In genomic region chr19:18361646-18362045, GRCh38 we compare ENCODE assay signal across 16 cellular contexts. TPM values are rescaled to one million over a fixed set of nuclear protein-coding genes. Genes with fewer than 3 reads are reported as not detected.
A peak's percentile ranks its signal among the peaks of the same experiment; 100 is the strongest.
DNase-seq lines count a peak whose midpoint lies in the region; ATAC-seq, FAIRE-seq and TF ChIP-seq lines count a peak whose summit lies in the region.
"Had no signal": no experiment of that assay in that cellular context is flagged by ENCODE, and none has a peak within 500 bp of the region (broad histone marks: within the 10 kb centered on the region; RNA-seq: fewer than 3 reads in every experiment).

No MANE protein-coding gene starts in this region.

- H4K20me1 ChIP-seq in osteoblast (ENCODE audit: insufficient read depth, low read length), result no peaks in the 10 kb centered on the region

- TF ChIP-seq RAD21 in A549 (conservative IDR thresholded peaks at IDR 0.05 in 1 of 2, IDR thresholded peaks at IDR 0.05 in 1 of 2), result no peak

- H3K27me3 ChIP-seq in Panc1 (ENCODE audit: control insufficient read depth, insufficient read depth, low read length) (no peaks in the 10 kb centered on the region), osteoblast (ENCODE audit: insufficient read depth, low read length) (no peaks in the 10 kb centered on the region)

- no peak overlapping the region for H2AFZ ChIP-seq in osteoblast (ENCODE audit: low read length)

- ATAC-seq in A549 (no peak), Panc1 (no peak), HG02870 (IDR thresholded peaks at IDR 0.05; ENCODE audit: unreplicated experiment) (no peak)

- WGBS in A549 (ENCODE audit: missing lambda C conversion rate), result 91% methylated on average over 8 of the region's 8 CpGs

- no peaks in the 10 kb centered on the region for H3K36me3 ChIP-seq in Panc1 (ENCODE audit: control insufficient read depth, insufficient read depth, low read length)
- peaks cover 16% of the 10 kb centered on the region for H3K36me3 ChIP-seq in osteoblast (ENCODE audit: insufficient read depth, low read length)

- in situ Hi-C loops in Panc1 (cut with HindIII; ENCODE audit: low pct_unique_long_range_greater_than_20kb, low sequenced_read_pairs), result no loop called here

- TF ChIP-seq CTCF in A549 (IDR thresholded peaks at IDR 0.05), result no peak
- no peak for TF ChIP-seq CTCF in Panc1 (IDR thresholded peaks at IDR 0.05)
- no peak for TF ChIP-seq CTCF in fibroblast of villous mesenchyme (IDR thresholded peaks at IDR 0.05; ENCODE audit: insufficient read depth, low read depth, low read length)
- TF ChIP-seq CTCF in osteoblast (IDR thresholded peaks at IDR 0.05; ENCODE audit: extremely low read depth, low read depth, low read length), result no peak

- H3K27ac ChIP-seq in A549 (peak overlapping the region; percentile 0 to 99; a peak in 4 of 6 replicates), Panc1 (ENCODE audit: low read length) (peak overlapping the region; percentile 83; the same call in 1 of the 2 replicates), osteoblast (ENCODE audit: low read depth, low read length) (no peak overlapping the region)

- H3K79me2 ChIP-seq in osteoblast (ENCODE audit: insufficient read depth, low read length), result no peaks in the 10 kb centered on the region

- no peak for TF ChIP-seq EP300 in A549 (IDR thresholded peaks at IDR 0.05)

- H3K4me3 ChIP-seq in A549 (no peak overlapping the region), Panc1 (ENCODE audit: low read depth in 2 of 2, low read length in 2 of 2) (no peak overlapping the region), fibroblast of villous mesenchyme (ENCODE audit: low read depth, low read length) (no peak overlapping the region), osteoblast (ENCODE audit: insufficient read depth, low read length) (no peak overlapping the region)

- H3K4me1 ChIP-seq in A549 (peaks cover 27% of the 10 kb centered on the region), Panc1 (ENCODE audit: control insufficient read depth, insufficient read depth, low read length) (peaks cover 23% of the 10 kb centered on the region), osteoblast (ENCODE audit: insufficient read depth, low read length) (peaks cover 19% of the 10 kb centered on the region)

- CTCF ChIA-PET in A549 (lab: Yijun Ruan, JAX), result interaction anchor here (2.9 to 8.1 kb wide), 3 partner anchors 12 to 49 kb away, joined by 24 to 66 read pairs (median 37); no protein-coding TSS in a partner anchor
- CTCF ChIA-PET in Panc1 (lab: Charles Lee), result no interaction called here

- POLR2A ChIA-PET in A549 (lab: Yijun Ruan, JAX), result interaction anchor here (1.0 kb wide), 1 partner anchor 13 kb away, joined by 4 read pairs; no protein-coding TSS in a partner anchor
- POLR2A ChIA-PET in Panc1 (lab: Charles Lee), result no interaction called here

- H3K9me3 ChIP-seq in A549 (peaks cover 4% of the 10 kb centered on the region; the same call in 1 of the 3 replicates), Panc1 (ENCODE audit: control insufficient read depth, insufficient read depth, low read depth, low read length) (no peaks in the 10 kb centered on the region), osteoblast (ENCODE audit: low read depth, low read length) (peaks cover 3% of the 10 kb centered on the region)

- FAIRE-seq in A549 (lab: Jason Lieb, UNC), result no peak

- intact Hi-C loops in Panc1 (cut with micrococcal nuclease; ENCODE audit: unreplicated experiment), result no loop called here

- H3K4me2 ChIP-seq in A549, result no peak overlapping the region
- no peak overlapping the region for H3K4me2 ChIP-seq in osteoblast (ENCODE audit: insufficient read depth, low read length)

- DNase-seq in A549 (ENCODE audit: low read depth in 1 of 2, low spot score in 1 of 2) (no peak), Panc1 (ENCODE audit: low read depth, low spot score) (no peak), fibroblast of villous mesenchyme (ENCODE audit: low read depth) (peak; percentile 65), osteoblast (ENCODE audit: insufficient read length, low spot score, missing footprints) (no peak), DMS79 treated with DMSO at 0.1 percent for 48 hours (lab: John Stamatoyannopoulos, UW) (no peak)
- DNase-seq: COR-L47, DMS153, H7, Kasumi-1, NCI-H1436 treated with DMSO at 0.1 percent for 48 hours, NCI-H2081, NCI-H510A treated with DMSO at 0.1 percent for 48 hours, SIG-M5 had no signal

- BruUV-seq in Panc1 (replicated peaks; lab: Mats Ljungman, UMichigan), result no TSS peak

- TF ChIP-seq POLR2A in A549 (IDR thresholded peaks at IDR 0.05; ENCODE audit: low read length), result no peak

TF ChIP-seq in A549, 52 proteins besides CTCF, POLR2A, EP300 and RAD21:
- TF ChIP-seq HEYL (CRISPR knock-in tag; IDR thresholded peaks at IDR 0.05), result no peak
- no peak for TF ChIP-seq GATA3 (IDR thresholded peaks at IDR 0.05; ENCODE audit: borderline replicate concordance)
- no peak for TF ChIP-seq ZSCAN20 (CRISPR knock-in tag; IDR thresholded peaks at IDR 0.05)

RNA-seq across cellular contexts. Expression of gene PGPEP1, which starts 21.2 kb away (rescaled TPM):
- polyA plus RNA-seq in A549 (2011; rRNA removed), result 7.1 and 8.6 TPM in 2 replicates
- 2.4 and 3.9 TPM in 2 replicates for polyA plus RNA-seq in A549 (2012; cell fraction: cytosol; rRNA removed)
- 2.9 and 3.5 TPM in 2 replicates for polyA plus RNA-seq in A549 (2012; cell fraction: nucleus; rRNA removed)
- polyA plus RNA-seq in A549 (2017; fragmentation: RNase III; extraction: RNeasy Plus Mini Kit Qiagen cat#74134 plus additional on column Dnase treatment), result 4.5 to 5.9 TPM (median 5.3 TPM) in 3 replicates
- polyA minus RNA-seq in A549 (2011; rRNA and poly(A)+ RNA removed), result 23.2 and 30.1 TPM in 2 replicates
- 36.3 TPM for total RNA-seq in Panc1 (2021; ENCODE audit: unreplicated experiment)
- 24.0 TPM for polyA plus RNA-seq in Panc1 (2012; ENCODE audit: insufficient read length)
- total RNA-seq in fibroblast of villous mesenchyme, result 24.8 and 29.8 TPM in 2 replicates
- 31.1 and 56.3 TPM in 2 replicates for total RNA-seq in osteoblast

RNA-seq across cellular contexts. Expression of gene GDF15, which starts 24.3 kb away (rescaled TPM):
- polyA plus RNA-seq in A549 (2011; rRNA removed) (67.8 and 78.5 TPM in 2 replicates), A549 (2017; fragmentation: RNase III; extraction: RNeasy Plus Mini Kit Qiagen cat#74134 plus additional on column Dnase treatment) (53.4 to 58.4 TPM (median 56.9 TPM) in 3 replicates)
- polyA plus RNA-seq in A549 (2012; cell fraction: cytosol; rRNA removed), result 120 and 188 TPM in 2 replicates
- polyA plus RNA-seq in A549 (2012; cell fraction: nucleus; rRNA removed), result 132 and 182 TPM in 2 replicates
- polyA minus RNA-seq in A549 (2011; rRNA and poly(A)+ RNA removed), result 33.4 and 59.6 TPM in 2 replicates
- total RNA-seq in Panc1 (2021; ENCODE audit: unreplicated experiment) (335 TPM), fibroblast of villous mesenchyme (28.9 and 49.9 TPM in 2 replicates), osteoblast (61.6 and 74.2 TPM in 2 replicates)
- polyA plus RNA-seq in Panc1 (2012; ENCODE audit: insufficient read length), result 712 TPM
- polyA plus RNA-seq: CD14-positive monocyte had no signal

RNA-seq across cellular contexts. Expression of gene LRRC25, which starts 35.8 kb away (rescaled TPM):
- polyA plus RNA-seq in A549 (2011; rRNA removed), result not detected in 2 replicates
- not detected in 2 replicates for polyA plus RNA-seq in A549 (2012; cell fraction: cytosol; rRNA removed)
- not detected in 2 replicates for polyA plus RNA-seq in A549 (2012; cell fraction: nucleus; rRNA removed)
- not detected in 3 replicates for polyA plus RNA-seq in A549 (2017; fragmentation: RNase III; extraction: RNeasy Plus Mini Kit Qiagen cat#74134 plus additional on column Dnase treatment)
- polyA minus RNA-seq in A549 (2011; rRNA and poly(A)+ RNA removed), result not detected in 2 replicates
- total RNA-seq in Panc1 (2021; ENCODE audit: unreplicated experiment), result 0.15 TPM
- 0.15 TPM for polyA plus RNA-seq in Panc1 (2012; ENCODE audit: insufficient read length)
- under 0.01 TPM in 1 of 2 replicates, not detected in the other for total RNA-seq in fibroblast of villous mesenchyme
- total RNA-seq in osteoblast, result 0.88 and 1.1 TPM in 2 replicates
- total RNA-seq: A172 had no signal

RNA-seq across cellular contexts. Expression of gene LSM4, which starts 38.8 kb away (rescaled TPM):
- 106 and 154 TPM in 2 replicates for polyA plus RNA-seq in A549 (2011; rRNA removed)
- polyA plus RNA-seq in A549 (2012; cell fraction: cytosol; rRNA removed), result 311 and 362 TPM in 2 replicates
- polyA plus RNA-seq in A549 (2012; cell fraction: nucleus; rRNA removed), result 158 and 166 TPM in 2 replicates
- 169 to 180 TPM (median 171 TPM) in 3 replicates for polyA plus RNA-seq in A549 (2017; fragmentation: RNase III; extraction: RNeasy Plus Mini Kit Qiagen cat#74134 plus additional on column Dnase treatment)
- polyA minus RNA-seq in A549 (2011; rRNA and poly(A)+ RNA removed), result 51.2 and 54.0 TPM in 2 replicates
- total RNA-seq in Panc1 (2021; ENCODE audit: unreplicated experiment), result 209 TPM
- 226 TPM for polyA plus RNA-seq in Panc1 (2012; ENCODE audit: insufficient read length)
- 131 and 143 TPM in 2 replicates for total RNA-seq in fibroblast of villous mesenchyme
- 74.3 and 74.6 TPM in 2 replicates for total RNA-seq in osteoblast

RNA-seq across cellular contexts. Expression of gene SSBP4, which starts 57.6 kb away (rescaled TPM):
- polyA plus RNA-seq in A549 (2011; rRNA removed), result 5.4 and 6.9 TPM in 2 replicates
- polyA plus RNA-seq in A549 (2012; cell fraction: cytosol; rRNA removed), result 28.5 and 47.8 TPM in 2 replicates
- polyA plus RNA-seq in A549 (2012; cell fraction: nucleus; rRNA removed), result 69.4 and 124 TPM in 2 replicates
- 37.8 to 43.2 TPM (median 41.5 TPM) in 3 replicates for polyA plus RNA-seq in A549 (2017; fragmentation: RNase III; extraction: RNeasy Plus Mini Kit Qiagen cat#74134 plus additional on column Dnase treatment)
- polyA minus RNA-seq in A549 (2011; rRNA and poly(A)+ RNA removed), result 5.0 and 10.7 TPM in 2 replicates
- total RNA-seq in Panc1 (2021; ENCODE audit: unreplicated experiment), result 128 TPM
- polyA plus RNA-seq in Panc1 (2012; ENCODE audit: insufficient read length), result 185 TPM
- total RNA-seq in fibroblast of villous mesenchyme, result 56.1 and 73.4 TPM in 2 replicates
- 77.8 and 90.8 TPM in 2 replicates for total RNA-seq in osteoblast
